13 cellular contexts compared by ENCODE assay signal in the genomic region with DNA sequence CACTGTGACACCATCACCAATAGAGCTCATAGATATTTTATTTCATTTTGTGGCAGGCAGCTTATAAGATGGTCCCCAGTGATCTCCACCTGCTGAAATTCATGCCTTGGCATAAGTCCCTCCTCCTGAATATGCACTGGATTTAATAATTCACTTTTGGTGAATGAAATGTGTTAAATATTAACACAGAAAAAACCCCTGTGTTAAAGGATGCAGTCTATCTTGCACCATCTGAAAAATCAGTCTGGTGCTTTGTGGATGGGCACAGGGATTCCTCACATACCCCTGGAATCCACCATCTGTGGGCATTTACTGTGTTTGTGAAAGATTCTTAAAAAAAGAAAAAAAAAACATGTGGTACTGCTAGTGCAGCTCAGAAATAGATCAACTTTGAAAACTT. TPM values are rescaled to one million over a fixed set of nuclear protein-coding genes. Genes with fewer than 3 reads are reported as not detected.
DNase-seq lines count a peak whose midpoint lies in the region; ATAC-seq and TF ChIP-seq lines count a peak whose summit lies in the region.
"Had no signal": no experiment of that assay in that cellular context is flagged by ENCODE, and none has a peak within 500 bp of the region (broad histone marks: within the 10 kb centered on the region; RNA-seq: fewer than 3 reads in every experiment).

No MANE protein-coding gene starts in this region.

- peak overlapping the region; percentile 18; the same call in 1 of the 2 replicates for H3K4me2 ChIP-seq in DOHH2 (ENCODE audit: low read length)
- peak overlapping the region; percentile 53 for H3K4me2 ChIP-seq in OCI-LY3 (ENCODE audit: low read length)
- H3K4me2 ChIP-seq: hepatocyte, SK-N-SH had no signal

- ATAC-seq in GM19452 (IDR thresholded peaks at IDR 0.05; ENCODE audit: unreplicated experiment) (peak; percentile 57), memory B cell (ENCODE audit: low read depth) (no peak), GM19467 (IDR thresholded peaks at IDR 0.05; ENCODE audit: unreplicated experiment) (no peak)
- ATAC-seq: activated CD4-positive, CD25-positive, alpha-beta regulatory T cell treated with anti-CD3 and anti-CD28 coated beads, Interleukin-2, amount 50 U/mL, for 24 hours had no signal

- H3K9me3 ChIP-seq in DOHH2 (ENCODE audit: control insufficient read depth, insufficient read depth, low read length): no peaks in the 10 kb centered on the region
- H3K9me3 ChIP-seq in OCI-LY3 (ENCODE audit: insufficient read depth, low read length): no peaks in the 10 kb centered on the region
- H3K9me3 ChIP-seq: SK-N-SH had no signal

- H3K27ac Mint-ChIP-seq in memory B cell: peak overlapping the region; percentile 76
- H3K27ac Mint-ChIP-seq: type B pancreatic cell had no signal

- in situ Hi-C loops in G401 (cut with HindIII; ENCODE audit: low sequenced_read_pairs): no loop called here

- peak overlapping the region; percentile 8; the same call in 1 of the 2 replicates for H3K9ac ChIP-seq in OCI-LY3 (ENCODE audit: low read length)
- H3K9ac ChIP-seq: SK-N-SH had no signal

- H3K4me1 ChIP-seq in DOHH2 (ENCODE audit: control insufficient read depth, low read length): peaks cover 40% of the 10 kb centered on the region
- peaks cover 32% of the 10 kb centered on the region for H3K4me1 ChIP-seq in OCI-LY3 (ENCODE audit: low read length)

- DNase-seq in memory B cell (ENCODE audit: low spot score in 2 of 2) (no peak), G401 (ENCODE audit: low spot score) (no peak), AG08395 (ENCODE audit: low spot score) (no peak)
- no peak for DNase-seq in activated effector memory CD4-positive, alpha-beta T cell treated with anti-CD3 and anti-CD28 coated beads, Interleukin-2, amount 50 U/mL, for 16 hours
- DNase-seq: SK-N-SH; stimulated activated CD4-positive, alpha-beta T cell treated with anti-CD3 and anti-CD28 coated beads, Interleukin-12 subunit alpha, Interleukin-12 subunit beta, amount 100 ng/mL, for 4 hours had no signal

- no peaks in the 10 kb centered on the region for H3F3A ChIP-seq in DOHH2 (ENCODE audit: control insufficient read depth, insufficient read depth)

- H3K79me2 ChIP-seq in DOHH2 (ENCODE audit: control insufficient read depth, low read length) (no peaks in the 10 kb centered on the region), OCI-LY3 (ENCODE audit: low read length) (no peaks in the 10 kb centered on the region)
- H3K79me2 ChIP-seq: hepatocyte had no signal

- H3K27ac ChIP-seq in DOHH2 (ENCODE audit: low read depth, low read length) (no peak overlapping the region), OCI-LY3 (ENCODE audit: low read length) (peak overlapping the region; percentile 38)
- H3K27ac ChIP-seq: hepatocyte had no signal

- no peaks in the 10 kb centered on the region for H3K27me3 Mint-ChIP-seq in memory B cell
- H3K27me3 Mint-ChIP-seq: type B pancreatic cell had no signal

- H3K9me3 Mint-ChIP-seq in memory B cell: no peaks in the 10 kb centered on the region
- H3K9me3 Mint-ChIP-seq: type B pancreatic cell had no signal

- H3K9me2 ChIP-seq in DOHH2 (replicated peaks; ENCODE audit: control insufficient read depth, low read length): no peaks in the 10 kb centered on the region
- H3K9me2 ChIP-seq: SK-N-SH had no signal

- H3K4me1 Mint-ChIP-seq in memory B cell: peaks cover 47% of the 10 kb centered on the region

- H4K20me1 ChIP-seq in DOHH2 (ENCODE audit: control insufficient read depth, insufficient read depth, low read depth, low read length): no peaks in the 10 kb centered on the region
- no peaks in the 10 kb centered on the region for H4K20me1 ChIP-seq in OCI-LY3 (ENCODE audit: insufficient read depth, low read length)

- TF ChIP-seq CTCF in DOHH2 (IDR thresholded peaks at IDR 0.05; ENCODE audit: low read depth, low read length, poor library complexity, severe bottlenecking) (no peak), OCI-LY3 (IDR thresholded peaks at IDR 0.05; ENCODE audit: low read depth, low read length) (no peak)

- peaks cover 22% of the 10 kb centered on the region for H3K36me3 Mint-ChIP-seq in memory B cell

- H3K27me3 ChIP-seq in DOHH2 (ENCODE audit: control insufficient read depth, low read length) (no peaks in the 10 kb centered on the region), OCI-LY3 (ENCODE audit: low read depth, low read length) (no peaks in the 10 kb centered on the region)
- H3K27me3 ChIP-seq: hepatocyte had no signal

- H3K36me3 ChIP-seq in DOHH2 (ENCODE audit: control insufficient read depth, low read length) (peaks cover 27% of the 10 kb centered on the region), OCI-LY3 (replicated peaks; ENCODE audit: low read depth, low read length) (peaks cover 11% of the 10 kb centered on the region)

- H2AFZ ChIP-seq in OCI-LY3 (ENCODE audit: low read depth, low read length): no peak overlapping the region
- H2AFZ ChIP-seq: hepatocyte had no signal

- no peak overlapping the region for H3K4me3 Mint-ChIP-seq in memory B cell
- H3K4me3 Mint-ChIP-seq: type B pancreatic cell had no signal

- H3K4me3 ChIP-seq in DOHH2 (ENCODE audit: low read length) (no peak overlapping the region), OCI-LY3 (ENCODE audit: low read length) (peak overlapping the region; percentile 31)
- H3K4me3 ChIP-seq: hepatocyte had no signal

RNA-seq across cellular contexts. Expression of gene WIPF1, which starts 26.1 kb away (rescaled TPM):
- total RNA-seq in G401 (2014; rRNA removed; shearing (Covaris generic)): not detected in 2 replicates
